Comparison of ENCODE assay signal across 25 cellular contexts in the genomic region with DNA sequence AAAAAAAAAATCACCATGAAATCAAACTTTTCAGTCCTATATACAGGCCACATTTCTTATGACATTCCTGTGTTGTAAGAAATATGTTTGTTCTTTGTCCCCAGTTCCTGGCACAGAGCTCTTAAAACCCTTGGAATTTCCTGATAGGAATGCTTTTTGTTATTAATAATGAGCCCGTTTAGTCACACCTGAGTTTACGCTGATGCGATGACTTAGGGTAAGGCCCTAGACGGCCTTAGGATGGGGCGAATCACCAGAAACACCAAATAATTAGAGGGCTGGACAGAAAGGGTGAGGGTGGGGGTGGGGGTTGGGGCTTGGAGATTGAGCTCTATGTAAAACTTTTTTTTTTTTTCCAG. TPM values are rescaled to one million over a fixed set of nuclear protein-coding genes. Genes with fewer than 3 reads are reported as not detected.
DNase-seq lines count a peak whose midpoint lies in the region; ATAC-seq, FAIRE-seq and TF ChIP-seq lines count a peak whose summit lies in the region.
"Had no signal": no experiment of that assay in that cellular context is flagged by ENCODE, and none has a peak within 500 bp of the region (broad histone marks: within the 10 kb centered on the region; RNA-seq: fewer than 3 reads in every experiment).

No MANE protein-coding gene starts in this region.

- H3K27ac ChIP-seq in breast epithelium (peak overlapping the region; percentile 57 to 81), mammary epithelial cell (ENCODE audit: insufficient read depth, low read depth, low read length) (no peak overlapping the region), lower lobe of right lung (peak overlapping the region; percentile 67), tibial nerve (peak overlapping the region; percentile 42 to 92 (median 60))

- intact Hi-C loops in breast epithelium (cut with DNase I; ENCODE audit: low total_unique reads) (no loop called here), mammary epithelial cell (cut with micrococcal nuclease) (no loop called here), lower lobe of right lung (cut with DNase I) (no loop called here)

- TF ChIP-seq POLR2A in breast epithelium (IDR thresholded peaks at IDR 0.05) (no peak), tibial nerve (IDR thresholded peaks at IDR 0.05) (no peak)

- H4K20me1 ChIP-seq in mammary epithelial cell (ENCODE audit: insufficient read depth, low read length), result no peaks in the 10 kb centered on the region

- peak overlapping the region in 3 of 5 experiments; percentile 25 to 60 (median 47) for H3K27ac Mint-ChIP-seq in brain
- H3K27ac Mint-ChIP-seq: CD4-positive, CD25-positive, alpha-beta regulatory T cell; IgD-negative memory B cell; stimulated activated memory B cell treated with anti-CD40 and anti-IgM and Interleukin-4, amounts not matched to agents 10 μg/mL and 1 μg/mL and 100 μg/mL, for 72 hours had no signal

- no TSS peak for BruUV-seq in mammary epithelial cell (replicated peaks; lab: Mats Ljungman, UMichigan)

- DNase-seq in breast epithelium (ENCODE audit: low spot score in 2 of 2), result no peak
- DNase-seq in mammary epithelial cell, result no peak
- DNase-seq in lower lobe of right lung, result no peak
- DNase-seq in tibial nerve (ENCODE audit: low spot score in 2 of 2), result no peak
- no peak for DNase-seq in SIG-M5 (lab: John Stamatoyannopoulos, UW)
- no peak for DNase-seq in H4 (ENCODE audit: low spot score)
- no peak for DNase-seq in RCC 7860 (ENCODE audit: low spot score)
- DNase-seq: activated CD4-positive, CD25-positive, alpha-beta regulatory T cell treated with anti-CD3 and anti-CD28 coated beads, Interleukin-2, amount 50 U/mL, for 72 hours; activated effector memory CD4-positive, alpha-beta T cell treated with anti-CD3 and anti-CD28 coated beads, Interleukin-2, amount 50 U/mL, for 16 hours; amygdala; DMS79; hypothalamus; NCI-H1048; NCI-H2107; NCI-H774 had no signal

- no peak for TF ChIP-seq EP300 in tibial nerve (IDR thresholded peaks at IDR 0.05)

- TF ChIP-seq CTCF in breast epithelium (IDR thresholded peaks at IDR 0.05), result no peak
- TF ChIP-seq CTCF in mammary epithelial cell (conservative IDR thresholded peaks at IDR 0.05 in 1 of 2, IDR thresholded peaks at IDR 0.05 in 1 of 2; ENCODE audit: extremely low read depth in 1 of 2, insufficient read depth in 1 of 2, low read depth in 1 of 2, low read length in 2 of 2), result no peak
- TF ChIP-seq CTCF in brain (conservative IDR thresholded peaks at IDR 0.05), result no peak
- no peak for TF ChIP-seq CTCF in lower lobe of right lung (IDR thresholded peaks at IDR 0.05)
- TF ChIP-seq CTCF in tibial nerve (IDR thresholded peaks at IDR 0.05), result no peak

- H3K36me3 Mint-ChIP-seq in brain, result no peaks in the 10 kb centered on the region
- H3K36me3 Mint-ChIP-seq: CD4-positive, CD25-positive, alpha-beta regulatory T cell; IgD-negative memory B cell; stimulated activated memory B cell treated with anti-CD40 and anti-IgM and Interleukin-4, amounts not matched to agents 10 μg/mL and 1 μg/mL and 100 μg/mL, for 72 hours had no signal

- in situ Hi-C loops in mammary epithelial cell (cut with MboI; ENCODE audit: low sequenced_read_pairs in 2 of 2), result no loop called here

- no peak for FAIRE-seq in RCC 7860 (lab: Jason Lieb, UNC)
- FAIRE-seq: colon had no signal

- ATAC-seq in lower lobe of right lung, result peak; percentile 6 to 77
- ATAC-seq: esophagus mucosa; stimulated activated memory B cell treated with anti-CD40 and anti-IgM and Interleukin-4, amounts not matched to agents 10 μg/mL and 1 μg/mL and 100 μg/mL, for 72 hours had no signal

- H3K9me3 Mint-ChIP-seq in brain, result peaks cover 0 to 2% (median 0%) of the 10 kb centered on the region in 5 experiments
- H3K9me3 Mint-ChIP-seq: CD4-positive, CD25-positive, alpha-beta regulatory T cell; IgD-negative memory B cell; stimulated activated memory B cell treated with anti-CD40 and anti-IgM and Interleukin-4, amounts not matched to agents 10 μg/mL and 1 μg/mL and 100 μg/mL, for 72 hours had no signal

- H3K4me3 Mint-ChIP-seq in brain, result no peak overlapping the region
- H3K4me3 Mint-ChIP-seq: CD4-positive, CD25-positive, alpha-beta regulatory T cell; IgD-negative memory B cell; stimulated activated memory B cell treated with anti-CD40 and anti-IgM and Interleukin-4, amounts not matched to agents 10 μg/mL and 1 μg/mL and 100 μg/mL, for 72 hours had no signal

- H3K9ac ChIP-seq in mammary epithelial cell (ENCODE audit: insufficient read depth, low read length), result no peak overlapping the region

- dilution Hi-C loops in mammary epithelial cell (cut with HindIII; ENCODE audit: low sequenced_read_pairs), result no loop called here

- CTCF ChIA-PET in mammary epithelial cell (lab: Charles Lee; ENCODE audit: low non-redundant PET), result no interaction called here

- peaks cover 0 to 5% of the 10 kb centered on the region in 2 donors for H3K4me1 ChIP-seq in breast epithelium
- no peaks in the 10 kb centered on the region for H3K4me1 ChIP-seq in mammary epithelial cell (ENCODE audit: insufficient read depth, low read length)
- peaks cover 71% of the 10 kb centered on the region for H3K4me1 ChIP-seq in lower lobe of right lung
- peaks cover 0 to 93% (median 62%) of the 10 kb centered on the region in 4 donors for H3K4me1 ChIP-seq in tibial nerve

- 0% methylated on average over 5 of the region's 5 CpGs for WGBS in mammary epithelial cell (ENCODE audit: low coverage, missing lambda C conversion rate)
- WGBS in tibial nerve, 2 donors, result 42 to 47% methylated on average over 5 of the region's 5 CpGs

- H3K4me3 ChIP-seq in breast epithelium (no peak overlapping the region), mammary epithelial cell (replicated peaks in 1 of 3; ENCODE audit: insufficient read depth in 1 of 3, low read depth in 2 of 3, low read length in 3 of 3) (no peak overlapping the region), lower lobe of right lung (no peak overlapping the region), tibial nerve (no peak overlapping the region)
- H3K4me3 ChIP-seq: spleen had no signal

- H3K36me3 ChIP-seq in breast epithelium, result no peaks in the 10 kb centered on the region
- H3K36me3 ChIP-seq in mammary epithelial cell (ENCODE audit: insufficient read depth, low read length), result no peaks in the 10 kb centered on the region
- H3K36me3 ChIP-seq in lower lobe of right lung, result no peaks in the 10 kb centered on the region
- no peaks in the 10 kb centered on the region for H3K36me3 ChIP-seq in tibial nerve
- H3K36me3 ChIP-seq: spleen had no signal

- no peaks in the 10 kb centered on the region for H3K27me3 ChIP-seq in breast epithelium
- H3K27me3 ChIP-seq in mammary epithelial cell (ENCODE audit: insufficient read depth, low read length), result peaks cover 7% of the 10 kb centered on the region
- no peaks in the 10 kb centered on the region for H3K27me3 ChIP-seq in lower lobe of right lung (ENCODE audit: low read depth)
- H3K27me3 ChIP-seq in tibial nerve, result no peaks in the 10 kb centered on the region
- H3K27me3 ChIP-seq: spleen had no signal

- H2AFZ ChIP-seq in mammary epithelial cell (ENCODE audit: low read depth, low read length), result no peak overlapping the region

- H3K9me3 ChIP-seq in breast epithelium (no peaks in the 10 kb centered on the region), mammary epithelial cell (replicated peaks; ENCODE audit: insufficient read depth, low read length) (no peaks in the 10 kb centered on the region), lower lobe of right lung (no peaks in the 10 kb centered on the region), tibial nerve (no peaks in the 10 kb centered on the region)
- H3K9me3 ChIP-seq: spleen had no signal

- H3K79me2 ChIP-seq in mammary epithelial cell (ENCODE audit: insufficient read depth, low read length), result no peaks in the 10 kb centered on the region

- H3K4me2 ChIP-seq in mammary epithelial cell (ENCODE audit: insufficient read depth, low read depth, low read length), result no peak overlapping the region

- peaks cover 48% of the 10 kb centered on the region for H3K4me1 Mint-ChIP-seq in brain

- peaks cover 4% of the 10 kb centered on the region for H3K27me3 Mint-ChIP-seq in brain

RNA-seq across cellular contexts. Expression of a gene that starts 17.5 kb away (rescaled TPM):
- total RNA-seq in breast epithelium (10 to 100 TPM; 53.3 to 89.5 (median 65.0) TPM), mammary epithelial cell (1 to 10 TPM in 1 of 2 donors, under 1 TPM in 1; 0.64 to 1.5 TPM), lower lobe of right lung (46.1 TPM), tibial nerve (100 to 1,000 TPM in 1 of 4 donors, 10 to 100 TPM in 3; 46.9 to 117 (median 92.7) TPM)
- polyA plus RNA-seq in mammary epithelial cell (1.8 TPM), brain (ENCODE audit: insufficient read depth, low read depth, low replicate concordance) (38.4 TPM)
- polyA minus RNA-seq in mammary epithelial cell, result not detected
- not detected in 2 replicates for total RNA-seq in H4 (2014; rRNA removed; shearing (Covaris generic))
- polyA plus RNA-seq: IgD-negative memory B cell had no signal

RNA-seq across cellular contexts. Expression of a gene that starts 52.0 kb away (rescaled TPM):
- total RNA-seq in breast epithelium (1 to 10 TPM in 1 of 3 donors, under 1 TPM in 2; 0.66 to 3.2 (median 0.73) TPM), mammary epithelial cell (not detected), lower lobe of right lung (1.2 TPM), tibial nerve (1 to 10 TPM in 2 of 4 donors, under 1 TPM in 2; 0.59 to 4.6 (median 1.2) TPM)
- polyA plus RNA-seq in mammary epithelial cell (0.08 TPM), brain (ENCODE audit: insufficient read depth, low read depth, low replicate concordance) (1.0 TPM)
- polyA minus RNA-seq in mammary epithelial cell, result not detected
- total RNA-seq in H4 (2014; rRNA removed; shearing (Covaris generic)), result not detected in 2 replicates
- total RNA-seq: A172; CD4-positive, CD25-positive, alpha-beta regulatory T cell; osteocyte; T-helper 2 cell treated with Interferon-gamma antibody and Interleukin-4, amounts not matched to agents 100 ng/mL and 5 ng/mL, for 36 hours had no signal

Comparison
In these comparisons a context has a peak if more than half of its experiments do, and no peak if none do; other contexts are left out.
1. RNA of a gene that starts 17.5 kb away (total RNA-seq): 46.9 to 117 TPM in tibial nerve, 53.3 to 89.5 TPM in breast epithelium and 46.1 TPM in lower lobe of right lung (single experiment); 0.64 to 1.5 TPM in mammary epithelial cell and not detected in H4; every median in the first group is over 10 times any median in the second.